8 cellular contexts compared by ENCODE assay signal in genomic region chr1:223123238-223123976, GRCh38. TPM values are rescaled to one million over a fixed set of nuclear protein-coding genes. Genes with fewer than 3 reads are reported as not detected.
DNase-seq lines count a peak whose midpoint lies in the region; ATAC-seq and TF ChIP-seq lines count a peak whose summit lies in the region.

No MANE protein-coding gene starts in this region.

- no peak for TF ChIP-seq POLR2A in gastroesophageal sphincter (IDR thresholded peaks at IDR 0.05)
- no peak for TF ChIP-seq POLR2A in prostate gland (IDR thresholded peaks at IDR 0.05)

- H3K27me3 ChIP-seq in gastroesophageal sphincter (no peaks in the 10 kb centered on the region), prostate gland (replicated peaks; ENCODE audit: insufficient read depth) (no peaks in the 10 kb centered on the region)

- H3K9me3 ChIP-seq in gastroesophageal sphincter, result no peaks in the 10 kb centered on the region
- H3K9me3 ChIP-seq in prostate gland, result no peaks in the 10 kb centered on the region

- H3K4me1 ChIP-seq in gastroesophageal sphincter (peaks cover 0 to 7% (median 0%) of the 10 kb centered on the region in 3 donors), prostate gland (replicated peaks) (no peaks in the 10 kb centered on the region)

- 8 to 26% methylated on average over 10 to 14 of the region's 16 CpGs for WGBS in gastroesophageal sphincter (ENCODE audit: low coverage in 1 of 2), 2 donors
- WGBS in prostate gland, result 19% methylated on average over 16 of the region's 16 CpGs

- peak; percentile 81 for DNase-seq in ELF-1 (ENCODE audit: low read depth, low spot score)
- peak; percentile 72 to 82 for DNase-seq in Kasumi-1 (lab: John Stamatoyannopoulos, UW)
- DNase-seq in SIG-M5 (lab: John Stamatoyannopoulos, UW), result peak; percentile 39
- DNase-seq in activated effector memory CD4-positive, alpha-beta T cell treated with Interleukin-2 at 50 U/mL for 16 hours, result peak; percentile 50
- peak; percentile 28 for DNase-seq in prostate gland (ENCODE audit: low spot score)
- DNase-seq in GF-D8 (lab: John Stamatoyannopoulos, UW), result no peak

- H3K4me3 ChIP-seq in gastroesophageal sphincter, result peak overlapping the region in 1 of 2 donors; percentile 12
- H3K4me3 ChIP-seq in prostate gland, result no peak overlapping the region

- TF ChIP-seq CTCF in gastroesophageal sphincter (IDR thresholded peaks at IDR 0.05) (peak; percentile 68 to 90 (median 84)), prostate gland (IDR thresholded peaks at IDR 0.05) (peak; percentile 52 to 77 (median 64))

- ATAC-seq in GM21825 (IDR thresholded peaks at IDR 0.05; ENCODE audit: unreplicated experiment) (peak; percentile 83), gastroesophageal sphincter (peak; percentile 78)

- H3K36me3 ChIP-seq in gastroesophageal sphincter, result no peaks in the 10 kb centered on the region
- H3K36me3 ChIP-seq in prostate gland, result no peaks in the 10 kb centered on the region

- TF ChIP-seq EP300 in gastroesophageal sphincter (IDR thresholded peaks at IDR 0.05), result no peak

- intact Hi-C loops in prostate gland (cut with DNase I), result loop anchor here (5.0 kb wide), 3 partner anchors 41 to 386 kb away; partner anchors contain the start of gene FAM177B

- H3K27ac ChIP-seq in gastroesophageal sphincter (peak overlapping the region in 2 of 4 donors; percentile 15 to 21), prostate gland (no peak overlapping the region)

RNA-seq across cellular contexts. Expression of gene TLR5, which starts 19.6 kb away (rescaled TPM):
- total RNA-seq in gastroesophageal sphincter (10 to 100 TPM in 1 of 4 donors, 1 to 10 TPM in 3; 3.5 to 15.1 (median 6.0) TPM), prostate gland (10 to 100 TPM in 1 of 2 donors, 1 to 10 TPM in 1; 7.4 to 14.2 TPM)
